8 cellular contexts compared by ENCODE assay signal in the genomic region with DNA sequence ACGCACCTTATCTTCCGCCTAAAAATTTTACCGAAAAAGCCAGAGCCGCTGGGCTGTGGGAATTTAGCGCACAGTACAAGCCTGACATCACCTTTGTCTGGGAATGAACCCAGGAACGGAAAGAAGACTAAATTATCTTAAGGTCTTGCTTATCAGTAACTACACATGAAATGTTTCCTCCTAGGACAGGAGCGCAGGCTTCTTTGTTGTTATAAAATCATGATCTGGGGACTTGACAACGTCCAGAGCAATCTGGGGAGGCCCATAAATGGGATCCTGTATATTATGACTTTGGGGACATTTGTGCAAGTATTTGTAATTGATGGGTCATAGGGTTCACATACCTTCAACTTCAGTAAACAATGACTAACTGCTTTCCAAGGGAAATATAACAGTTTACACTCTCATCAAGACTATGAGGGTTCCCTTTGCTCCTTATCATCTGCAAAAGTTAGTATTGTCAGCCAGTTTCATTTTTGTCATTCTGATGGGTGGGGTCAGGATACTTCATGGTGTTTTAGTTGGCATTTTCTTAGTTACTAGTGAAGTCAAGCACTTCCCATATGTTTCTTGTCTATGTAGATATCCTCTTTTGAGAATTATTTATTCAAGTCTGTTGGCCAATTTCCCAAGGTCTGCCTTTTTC.
DNase-seq lines count a peak whose midpoint lies in the region; ATAC-seq and TF ChIP-seq lines count a peak whose summit lies in the region.

No MANE protein-coding gene starts in this region.

- peak; percentile 27 for DNase-seq in LHCN-M2 (ENCODE audit: low read depth)
- no peak for DNase-seq in epithelial cell of proximal tubule (ENCODE audit: low read depth)
- DNase-seq in retinal pigment epithelial cell (ENCODE audit: low read depth) = no peak
- DNase-seq in OCI-M1 (lab: John Stamatoyannopoulos, UW) = no peak
- no peak for DNase-seq in activated T-cell treated with anti-CD3 and anti-CD28 coated beads, Interleukin-2, amount 50 U/mL, for 24 hours
- no peak for DNase-seq in GM13976 (ENCODE audit: low spot score)

- TF ChIP-seq CTCF in epithelial cell of proximal tubule (conservative IDR thresholded peaks at IDR 0.05; ENCODE audit: low read depth, low read length) = no peak
- TF ChIP-seq CTCF in retinal pigment epithelial cell (conservative IDR thresholded peaks at IDR 0.05; ENCODE audit: low read depth, low read length) = no peak
- TF ChIP-seq CTCF in GM13976 (IDR thresholded peaks at IDR 0.05; ENCODE audit: borderline replicate concordance, control extremely low read depth, extremely low read depth, insufficient read depth, missing control alignments) = no peak

- no peaks in the 10 kb centered on the region for H3K4me1 Mint-ChIP-seq in activated T-cell treated with anti-CD3 and anti-CD28 coated beads, Interleukin-2, amount 50 U/mL, for 24 hours (ENCODE audit: low read depth)

- no peak overlapping the region for H3K27ac Mint-ChIP-seq in activated T-cell treated with anti-CD3 and anti-CD28 coated beads, Interleukin-2, amount 50 U/mL, for 24 hours

- in situ Hi-C loops in GM13976 (cut with MboI; ENCODE audit: low sequenced_read_pairs, unreplicated experiment) = loop anchor here (10.0 kb wide), 1 partner anchor 210 kb away; the partner anchor contains the start of gene PFN2

- no peaks in the 10 kb centered on the region for H3K9me3 Mint-ChIP-seq in activated T-cell treated with anti-CD3 and anti-CD28 coated beads, Interleukin-2, amount 50 U/mL, for 24 hours

- peaks cover 27% of the 10 kb centered on the region for H3K27me3 Mint-ChIP-seq in activated T-cell treated with anti-CD3 and anti-CD28 coated beads, Interleukin-2, amount 50 U/mL, for 24 hours

- no peaks in the 10 kb centered on the region for H3K36me3 Mint-ChIP-seq in activated T-cell treated with anti-CD3 and anti-CD28 coated beads, Interleukin-2, amount 50 U/mL, for 24 hours (ENCODE audit: low read depth)

- ATAC-seq in GM18909 (IDR thresholded peaks at IDR 0.05; ENCODE audit: poor library complexity, unreplicated experiment) = peak; percentile 33
- ATAC-seq in HG02840 (IDR thresholded peaks at IDR 0.05; ENCODE audit: low FRiP score, unreplicated experiment) = no peak

- H3K4me3 ChIP-seq in epithelial cell of proximal tubule (ENCODE audit: low read depth, low read length) (peak overlapping the region; percentile 58), retinal pigment epithelial cell (ENCODE audit: low read length) (peak overlapping the region; percentile 60)

- H3K4me3 Mint-ChIP-seq in activated T-cell treated with anti-CD3 and anti-CD28 coated beads, Interleukin-2, amount 50 U/mL, for 24 hours = no peak overlapping the region
